18 cellular contexts compared by ENCODE assay signal in genomic region chr9:4768681-4769080, GRCh38. TPM values are rescaled to one million over a fixed set of nuclear protein-coding genes. Genes with fewer than 3 reads are reported as not detected.
DNase-seq lines count a peak whose midpoint lies in the region; ATAC-seq, FAIRE-seq and TF ChIP-seq lines count a peak whose summit lies in the region.
"Had no signal": no experiment of that assay in that cellular context is flagged by ENCODE, and none has a peak within 500 bp of the region (broad histone marks: within the 10 kb centered on the region; RNA-seq: fewer than 3 reads in every experiment).

No MANE protein-coding gene starts in this region.

- H3K9me3 ChIP-seq in small intestine (ENCODE audit: control insufficient read depth, low read depth): no peaks in the 10 kb centered on the region
- H3K9me3 ChIP-seq in heart right ventricle: no peaks in the 10 kb centered on the region
- H3K9me3 ChIP-seq: Caco-2, HAP-1 had no signal

- no peak for TF ChIP-seq CTCF in fibroblast of mammary gland (conservative IDR thresholded peaks at IDR 0.05; ENCODE audit: control insufficient read depth, insufficient read depth, low read depth, low read length)
- no peak for TF ChIP-seq CTCF in GM13976 (IDR thresholded peaks at IDR 0.05; ENCODE audit: borderline replicate concordance, control extremely low read depth, extremely low read depth, insufficient read depth, missing control alignments)
- no peak for TF ChIP-seq CTCF in heart right ventricle (IDR thresholded peaks at IDR 0.05)

- H3K9me3 Mint-ChIP-seq in activated naive CD4-positive, alpha-beta T cell treated with anti-CD3 and anti-CD28 coated beads, Interleukin-2, amount 50 U/mL, for 72 hours: peaks cover 0 to 5% of the 10 kb centered on the region in 2 donors
- H3K9me3 Mint-ChIP-seq: CD8-positive, alpha-beta memory T cell; HFFc6 had no signal

- no peak for DNase-seq in activated naive CD4-positive, alpha-beta T cell treated with anti-CD3 and anti-CD28 coated beads, Interleukin-2, amount 50 U/mL, for 72 hours (ENCODE audit: low spot score in 2 of 2)
- DNase-seq in activated naive CD4-positive, alpha-beta T cell treated with Interleukin-2 at 50 U/mL for 16 hours: no peak
- DNase-seq in HT1080 (ENCODE audit: low read depth) (peak; percentile 58), fibroblast of mammary gland (ENCODE audit: low read depth) (peak; percentile 66), small intestine (peak; percentile 49), GM13976 (ENCODE audit: low spot score) (no peak), heart right ventricle (no peak)
- DNase-seq: Caco-2; CD8-positive, alpha-beta memory T cell; DND-41; GDM1 had no signal

- H3K36me3 ChIP-seq in small intestine (ENCODE audit: control insufficient read depth in 2 of 2, insufficient read depth in 2 of 2, low read length in 2 of 2): no peaks in the 10 kb centered on the region
- H3K36me3 ChIP-seq in heart right ventricle: no peaks in the 10 kb centered on the region
- H3K36me3 ChIP-seq: HAP-1 had no signal

- intact Hi-C loops in heart right ventricle (cut with DNase I): loop anchor here in 6 of 10 donors (10.0 kb wide), 6 partner anchors 156 to 836 kb away; partner anchors contain the start of gene PLGRKT (in 1 of the 6)

- peak overlapping the region; percentile 63 to 81 for H3K27ac Mint-ChIP-seq in activated naive CD4-positive, alpha-beta T cell treated with anti-CD3 and anti-CD28 coated beads, Interleukin-2, amount 50 U/mL, for 72 hours
- H3K27ac Mint-ChIP-seq: CD14-positive monocyte; CD8-positive, alpha-beta memory T cell; HFFc6 had no signal

- H3K4me3 ChIP-seq in fibroblast of mammary gland (ENCODE audit: control insufficient read depth, low read depth, low read length) (no peak overlapping the region), small intestine (ENCODE audit: low read depth in 1 of 2, low read length in 2 of 2) (no peak overlapping the region), heart right ventricle (no peak overlapping the region)
- H3K4me3 ChIP-seq: HAP-1 had no signal

- H3K4me1 ChIP-seq in small intestine (ENCODE audit: control insufficient read depth in 2 of 2, insufficient read depth in 1 of 2, low read depth in 1 of 2, low read length in 1 of 2) (no peaks in the 10 kb centered on the region), heart right ventricle (peaks cover 0 to 4% (median under 1%) of the 10 kb centered on the region in 9 donors)
- H3K4me1 ChIP-seq: Caco-2, HAP-1 had no signal

- in situ Hi-C loops in GM13976 (cut with MboI; ENCODE audit: low sequenced_read_pairs, unreplicated experiment): loop anchor here (10.0 kb wide), 1 partner anchor 216 kb away; the partner anchor contains the start of gene JAK2

- no peaks in the 10 kb centered on the region for H3K36me3 Mint-ChIP-seq in activated naive CD4-positive, alpha-beta T cell treated with anti-CD3 and anti-CD28 coated beads, Interleukin-2, amount 50 U/mL, for 72 hours

- no peak for FAIRE-seq in small intestine (lab: Jason Lieb, UNC)
- FAIRE-seq: GM12892, GM19239, H1 had no signal

- H3K27me3 ChIP-seq in small intestine (ENCODE audit: control insufficient read depth in 2 of 2, insufficient read depth in 2 of 2, low read length in 2 of 2) (no peaks in the 10 kb centered on the region), heart right ventricle (no peaks in the 10 kb centered on the region)

- H3K27ac ChIP-seq in small intestine (ENCODE audit: low read depth in 1 of 2, low read length in 1 of 2): no peak overlapping the region
- no peak overlapping the region for H3K27ac ChIP-seq in heart right ventricle
- H3K27ac ChIP-seq: 22Rv1 had no signal

- peak in 1 of 2 donors; percentile 35 for ATAC-seq in activated naive CD4-positive, alpha-beta T cell treated with anti-CD3 and anti-CD28 coated beads, Interleukin-2, amount 50 U/mL, for 72 hours
- no peak for ATAC-seq in heart right ventricle

RNA-seq across cellular contexts. Expression of gene RCL1, which starts 24.1 kb away (rescaled TPM):
- 10 to 100 TPM; 18.2 to 32.0 TPM for total RNA-seq in activated naive CD4-positive, alpha-beta T cell treated with anti-CD3 and anti-CD28 coated beads, Interleukin-2, amount 50 U/mL, for 72 hours
- total RNA-seq in HT1080 (2014; rRNA removed; shearing (Covaris generic)): 31.6 and 34.7 TPM in 2 replicates
- polyA plus RNA-seq in HT1080 (2015; cell fraction: cytosol; rRNA removed): 34.6 and 44.2 TPM in 2 replicates
- 39.5 and 44.6 TPM in 2 replicates for polyA plus RNA-seq in HT1080 (2015; cell fraction: nucleus; rRNA removed)
- 10 to 100 TPM in 1 of 3 donors, 1 to 10 TPM in 2; 2.2 to 12.0 (median 5.4) TPM for polyA plus RNA-seq in small intestine
- total RNA-seq in heart right ventricle: 1 to 10 TPM; 4.8 to 9.9 (median 6.8) TPM
- polyA plus RNA-seq in heart right ventricle: 1 to 10 TPM; 5.3 to 7.2 TPM

RNA-seq across cellular contexts. Expression of gene AK3, which starts 27.7 kb away (rescaled TPM):
- 10 to 100 TPM; 37.5 to 44.9 TPM for total RNA-seq in activated naive CD4-positive, alpha-beta T cell treated with anti-CD3 and anti-CD28 coated beads, Interleukin-2, amount 50 U/mL, for 72 hours
- total RNA-seq in HT1080 (2014; rRNA removed; shearing (Covaris generic)): 55.9 and 88.8 TPM in 2 replicates
- polyA plus RNA-seq in HT1080 (2015; cell fraction: cytosol; rRNA removed): 39.9 and 50.4 TPM in 2 replicates
- 24.0 and 24.3 TPM in 2 replicates for polyA plus RNA-seq in HT1080 (2015; cell fraction: nucleus; rRNA removed)
- 10 to 100 TPM; 45.4 to 66.4 (median 48.4) TPM for polyA plus RNA-seq in small intestine
- total RNA-seq in heart right ventricle: 100 to 1,000 TPM; 125 to 217 (median 146) TPM
- 10 to 100 TPM; 32.9 to 35.8 TPM for polyA plus RNA-seq in heart right ventricle

Comparison
In these comparisons a context has a peak if more than half of its experiments do, and no peak if none do; other contexts are left out.
1. DNase-seq: peak in HT1080 (single experiment), fibroblast of mammary gland (single experiment) and small intestine (single experiment); none in activated naive CD4-positive, alpha-beta T cell treated with anti-CD3 and anti-CD28 coated beads, Interleukin-2, amount 50 U/mL, for 72 hours (0 of 2), activated naive CD4-positive, alpha-beta T cell treated with Interleukin-2 at 50 U/mL for 16 hours (single experiment), GM13976 (single experiment) and heart right ventricle (0 of 2).